Comparison of ENCODE assay signal across 1 cellular context in the genomic region with DNA sequence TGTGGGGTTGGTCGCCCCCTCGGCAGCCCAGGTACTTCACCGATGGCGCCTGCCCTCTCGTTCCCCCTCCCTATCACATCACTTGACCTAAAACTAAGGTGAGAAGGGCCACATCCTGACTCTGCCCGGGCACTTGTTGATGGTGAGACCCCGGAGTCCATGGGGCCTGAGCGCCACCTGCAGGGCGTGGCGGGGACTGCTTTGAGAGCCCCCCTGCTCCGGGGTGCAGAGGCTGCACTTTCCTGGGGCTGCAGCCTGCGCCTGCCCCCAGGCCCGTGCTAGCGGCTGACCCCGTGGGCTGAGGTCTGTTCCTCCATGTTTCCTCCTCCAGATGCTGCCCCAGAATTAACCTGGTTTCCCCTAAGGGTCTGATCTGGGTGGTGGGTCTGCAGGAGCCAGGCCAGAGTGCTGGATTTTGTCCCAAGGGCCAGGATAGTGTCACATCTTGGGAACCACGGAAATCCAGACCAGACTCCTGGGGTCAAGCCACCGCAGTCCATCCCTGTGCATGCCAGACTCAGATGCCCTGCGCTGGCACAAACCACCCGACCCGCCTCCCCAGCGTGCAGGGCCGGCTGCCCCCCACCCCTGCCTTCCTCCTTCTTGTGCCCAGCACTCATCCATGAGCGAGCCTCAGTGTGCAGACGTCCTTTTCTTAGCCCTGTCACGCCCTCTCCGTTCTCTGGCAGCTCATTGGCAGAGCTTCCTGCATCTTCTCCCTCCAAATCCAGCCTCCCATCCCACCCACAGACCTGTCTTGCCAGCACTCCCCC.
TF ChIP-seq lines count a peak whose summit lies in the region.

No MANE protein-coding gene starts in this region.

TF ChIP-seq in HepG2, 621 proteins besides CTCF, POLR2A, EP300 and RAD21 (continued from another document and continues in another):
- TF ChIP-seq, protein P1, sequence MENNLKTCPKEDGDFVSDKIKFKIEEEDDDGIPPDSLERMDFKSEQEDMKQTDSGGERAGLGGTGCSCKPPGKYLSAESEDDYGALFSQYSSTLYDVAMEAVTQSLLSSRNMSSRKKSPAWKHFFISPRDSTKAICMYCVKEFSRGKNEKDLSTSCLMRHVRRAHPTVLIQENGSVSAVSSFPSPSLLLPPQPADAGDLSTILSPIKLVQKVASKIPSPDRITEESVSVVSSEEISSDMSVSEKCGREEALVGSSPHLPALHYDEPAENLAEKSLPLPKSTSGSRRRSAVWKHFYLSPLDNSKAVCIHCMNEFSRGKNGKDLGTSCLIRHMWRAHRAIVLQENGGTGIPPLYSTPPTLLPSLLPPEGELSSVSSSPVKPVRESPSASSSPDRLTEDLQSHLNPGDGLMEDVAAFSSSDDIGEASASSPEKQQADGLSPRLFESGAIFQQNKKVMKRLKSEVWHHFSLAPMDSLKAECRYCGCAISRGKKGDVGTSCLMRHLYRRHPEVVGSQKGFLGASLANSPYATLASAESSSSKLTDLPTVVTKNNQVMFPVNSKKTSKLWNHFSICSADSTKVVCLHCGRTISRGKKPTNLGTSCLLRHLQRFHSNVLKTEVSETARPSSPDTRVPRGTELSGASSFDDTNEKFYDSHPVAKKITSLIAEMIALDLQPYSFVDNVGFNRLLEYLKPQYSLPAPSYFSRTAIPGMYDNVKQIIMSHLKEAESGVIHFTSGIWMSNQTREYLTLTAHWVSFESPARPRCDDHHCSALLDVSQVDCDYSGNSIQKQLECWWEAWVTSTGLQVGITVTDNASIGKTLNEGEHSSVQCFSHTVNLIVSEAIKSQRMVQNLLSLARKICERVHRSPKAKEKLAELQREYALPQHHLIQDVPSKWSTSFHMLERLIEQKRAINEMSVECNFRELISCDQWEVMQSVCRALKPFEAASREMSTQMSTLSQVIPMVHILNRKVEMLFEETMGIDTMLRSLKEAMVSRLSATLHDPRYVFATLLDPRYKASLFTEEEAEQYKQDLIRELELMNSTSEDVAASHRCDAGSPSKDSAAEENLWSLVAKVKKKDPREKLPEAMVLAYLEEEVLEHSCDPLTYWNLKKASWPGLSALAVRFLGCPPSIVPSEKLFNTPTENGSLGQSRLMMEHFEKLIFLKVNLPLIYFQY (CRISPR knock-in tag; IDR thresholded peaks at IDR 0.05; ENCODE audit: borderline replicate concordance), result no peak
- TF ChIP-seq SIN3A (IDR thresholded peaks at IDR 0.05; ENCODE audit: borderline replicate concordance, low read depth, low read length), result 0 out of 2 replicates have a peak, but pooled peaks have one; percentile 37
- TF ChIP-seq MTERF4 (CRISPR knock-in tag; IDR thresholded peaks at IDR 0.05), result peak; percentile 79
- peak; percentile 51; the same call in 1 of the 2 replicates for TF ChIP-seq AKAP8 (CRISPR knock-in tag; IDR thresholded peaks at IDR 0.05)
- TF ChIP-seq BHLHE40 (IDR thresholded peaks at IDR 0.05; ENCODE audit: low read length), result 0 out of 2 replicates have a peak, but pooled peaks have one; percentile 5
- TF ChIP-seq AGO2 (optimal IDR thresholded peaks at IDR 0.05; ENCODE audit: low read depth, low read length), result peak; percentile 96
- TF ChIP-seq SP2 (CRISPR knock-in tag; IDR thresholded peaks at IDR 0.05), result peak; percentile 48; the same call in 1 of the 2 replicates
- no peak for TF ChIP-seq ZNF639 (CRISPR knock-in tag; conservative IDR thresholded peaks at IDR 0.05)
- 0 out of 2 replicates have a peak, but pooled peaks have one; percentile 20 for TF ChIP-seq ZMYM4 (CRISPR knock-in tag; IDR thresholded peaks at IDR 0.05)
- TF ChIP-seq ZBTB7B (CRISPR knock-in tag; IDR thresholded peaks at IDR 0.05), result peak; percentile 86
- peak; percentile 78 for TF ChIP-seq TAF15 (IDR thresholded peaks at IDR 0.05; ENCODE audit: low read depth, low read length, poor library complexity, severe bottlenecking)
- TF ChIP-seq, protein P2, sequence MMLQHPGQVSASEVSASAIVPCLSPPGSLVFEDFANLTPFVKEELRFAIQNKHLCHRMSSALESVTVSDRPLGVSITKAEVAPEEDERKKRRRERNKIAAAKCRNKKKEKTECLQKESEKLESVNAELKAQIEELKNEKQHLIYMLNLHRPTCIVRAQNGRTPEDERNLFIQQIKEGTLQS (CRISPR knock-in tag; IDR thresholded peaks at IDR 0.05), result 0 out of 2 replicates have a peak, but pooled peaks have one; percentile 7
- TF ChIP-seq HNRNPH1 (optimal IDR thresholded peaks at IDR 0.05; ENCODE audit: low read depth, low read length), result no peak
- TF ChIP-seq ZNF563 (CRISPR knock-in tag; IDR thresholded peaks at IDR 0.05), result 0 out of 2 replicates have a peak, but pooled peaks have one; percentile 15
- peak; percentile 71; the same call in 1 of the 2 replicates for TF ChIP-seq ZNF772 (CRISPR knock-in tag; IDR thresholded peaks at IDR 0.05)
- peak; percentile 40; the same call in 1 of the 2 replicates for TF ChIP-seq ZNF614 (CRISPR knock-in tag; IDR thresholded peaks at IDR 0.05; ENCODE audit: borderline replicate concordance)
- peak; percentile 33; the same call in 1 of the 2 replicates for TF ChIP-seq JUND (CRISPR knock-in tag; IDR thresholded peaks at IDR 0.05)
- TF ChIP-seq AGO1 (IDR thresholded peaks at IDR 0.05; ENCODE audit: low read depth, low read length, poor library complexity, severe bottlenecking), result peak; percentile 66
- TF ChIP-seq, protein P3, sequence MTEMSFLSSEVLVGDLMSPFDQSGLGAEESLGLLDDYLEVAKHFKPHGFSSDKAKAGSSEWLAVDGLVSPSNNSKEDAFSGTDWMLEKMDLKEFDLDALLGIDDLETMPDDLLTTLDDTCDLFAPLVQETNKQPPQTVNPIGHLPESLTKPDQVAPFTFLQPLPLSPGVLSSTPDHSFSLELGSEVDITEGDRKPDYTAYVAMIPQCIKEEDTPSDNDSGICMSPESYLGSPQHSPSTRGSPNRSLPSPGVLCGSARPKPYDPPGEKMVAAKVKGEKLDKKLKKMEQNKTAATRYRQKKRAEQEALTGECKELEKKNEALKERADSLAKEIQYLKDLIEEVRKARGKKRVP (CRISPR knock-in tag; IDR thresholded peaks at IDR 0.05), result no peak
- TF ChIP-seq PATZ1 (CRISPR knock-in tag; IDR thresholded peaks at IDR 0.05), result peak; percentile 81
- TF ChIP-seq ZNF224 (CRISPR knock-in tag; IDR thresholded peaks at IDR 0.05), result no peak
- TF ChIP-seq, protein P4, sequence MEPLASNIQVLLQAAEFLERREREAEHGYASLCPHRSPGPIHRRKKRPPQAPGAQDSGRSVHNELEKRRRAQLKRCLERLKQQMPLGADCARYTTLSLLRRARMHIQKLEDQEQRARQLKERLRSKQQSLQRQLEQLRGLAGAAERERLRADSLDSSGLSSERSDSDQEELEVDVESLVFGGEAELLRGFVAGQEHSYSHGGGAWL (CRISPR knock-in tag; IDR thresholded peaks at IDR 0.05), result 0 out of 2 replicates have a peak, but pooled peaks have one; percentile 6
- no peak for TF ChIP-seq LCORL (IDR thresholded peaks at IDR 0.05)
- TF ChIP-seq LCORL (CRISPR knock-in tag; IDR thresholded peaks at IDR 0.05), result peak; percentile 45; the same call in 1 of the 2 replicates
- no peak for TF ChIP-seq RNF2 (conservative IDR thresholded peaks at IDR 0.05; ENCODE audit: low read depth)
- TF ChIP-seq, protein P5, sequence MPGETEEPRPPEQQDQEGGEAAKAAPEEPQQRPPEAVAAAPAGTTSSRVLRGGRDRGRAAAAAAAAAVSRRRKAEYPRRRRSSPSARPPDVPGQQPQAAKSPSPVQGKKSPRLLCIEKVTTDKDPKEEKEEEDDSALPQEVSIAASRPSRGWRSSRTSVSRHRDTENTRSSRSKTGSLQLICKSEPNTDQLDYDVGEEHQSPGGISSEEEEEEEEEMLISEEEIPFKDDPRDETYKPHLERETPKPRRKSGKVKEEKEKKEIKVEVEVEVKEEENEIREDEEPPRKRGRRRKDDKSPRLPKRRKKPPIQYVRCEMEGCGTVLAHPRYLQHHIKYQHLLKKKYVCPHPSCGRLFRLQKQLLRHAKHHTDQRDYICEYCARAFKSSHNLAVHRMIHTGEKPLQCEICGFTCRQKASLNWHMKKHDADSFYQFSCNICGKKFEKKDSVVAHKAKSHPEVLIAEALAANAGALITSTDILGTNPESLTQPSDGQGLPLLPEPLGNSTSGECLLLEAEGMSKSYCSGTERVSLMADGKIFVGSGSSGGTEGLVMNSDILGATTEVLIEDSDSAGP (CRISPR knock-in tag; IDR thresholded peaks at IDR 0.05; ENCODE audit: borderline replicate concordance), result peak; percentile 60; the same call in 1 of the 2 replicates
- TF ChIP-seq KDM2A (CRISPR knock-in tag; IDR thresholded peaks at IDR 0.05; ENCODE audit: borderline replicate concordance, low read depth), result peak; percentile 66; the same call in 1 of the 2 replicates
- 0 out of 2 replicates have a peak, but pooled peaks have one; percentile 22 for TF ChIP-seq HDAC1 (CRISPR knock-in tag; IDR thresholded peaks at IDR 0.05)
- 0 out of 2 replicates have a peak, but pooled peaks have one; percentile 3 for TF ChIP-seq HIVEP1 (CRISPR knock-in tag; IDR thresholded peaks at IDR 0.05)
- TF ChIP-seq PHF8 (CRISPR knock-in tag; IDR thresholded peaks at IDR 0.05), result 0 out of 2 replicates have a peak, but pooled peaks have one; percentile 30
- 0 out of 2 replicates have a peak, but pooled peaks have one; percentile 30 for TF ChIP-seq THAP11 (CRISPR knock-in tag; IDR thresholded peaks at IDR 0.05)
- peak; percentile 49; the same call in 1 of the 2 replicates for TF ChIP-seq ZNF768 (CRISPR knock-in tag; IDR thresholded peaks at IDR 0.05)
- peak; percentile 75; the same call in 1 of the 2 replicates for TF ChIP-seq MTA1 (CRISPR knock-in tag; IDR thresholded peaks at IDR 0.05; ENCODE audit: borderline replicate concordance)
- TF ChIP-seq ZNF446 (CRISPR knock-in tag; IDR thresholded peaks at IDR 0.05), result no peak
- no peak for TF ChIP-seq CHCHD3 (CRISPR knock-in tag; IDR thresholded peaks at IDR 0.05)
- peak; percentile 6; the same call in 1 of the 2 replicates for TF ChIP-seq NR2F6 (IDR thresholded peaks at IDR 0.05)
- peak; percentile 50; the same call in 1 of the 2 replicates for TF ChIP-seq NR2F6 (CRISPR knock-in tag; IDR thresholded peaks at IDR 0.05)
- peak; percentile 24; the same call in 1 of the 2 replicates for TF ChIP-seq SMC3 (IDR thresholded peaks at IDR 0.05; ENCODE audit: low read length)
- TF ChIP-seq JUN (CRISPR knock-in tag; IDR thresholded peaks at IDR 0.05), result no peak; the same call in 1 of the 2 replicates
- TF ChIP-seq ZNF556 (CRISPR knock-in tag; IDR thresholded peaks at IDR 0.05; ENCODE audit: borderline replicate concordance), result peak; percentile 85; the same call in 1 of the 2 replicates
- TF ChIP-seq ZMYM2 (CRISPR knock-in tag; IDR thresholded peaks at IDR 0.05), result no peak
- TF ChIP-seq THAP9 (CRISPR knock-in tag; IDR thresholded peaks at IDR 0.05; ENCODE audit: borderline replicate concordance), result no peak
- 0 out of 2 replicates have a peak, but pooled peaks have one; percentile 13 for TF ChIP-seq RXRB (CRISPR knock-in tag; IDR thresholded peaks at IDR 0.05; ENCODE audit: borderline replicate concordance)
- peak; percentile 64 for TF ChIP-seq NR2C2 (CRISPR knock-in tag; IDR thresholded peaks at IDR 0.05; ENCODE audit: borderline replicate concordance)
- no peak for TF ChIP-seq NONO (IDR thresholded peaks at IDR 0.05)
- peak; percentile 41 for TF ChIP-seq NONO (CRISPR knock-in tag; conservative IDR thresholded peaks at IDR 0.05)
- TF ChIP-seq GABPB1 (CRISPR knock-in tag; IDR thresholded peaks at IDR 0.05), result peak; percentile 60; the same call in 1 of the 2 replicates
- TF ChIP-seq YY1 (IDR thresholded peaks at IDR 0.05; ENCODE audit: insufficient read depth, insufficient replicate concordance, low read depth, low read length), result peak; percentile 51
- TF ChIP-seq MIER3 (CRISPR knock-in tag; IDR thresholded peaks at IDR 0.05; ENCODE audit: borderline replicate concordance), result 0 out of 2 replicates have a peak, but pooled peaks have one; percentile 45
